ENCODE assay signal across 8 cellular contexts in the genomic region with DNA sequence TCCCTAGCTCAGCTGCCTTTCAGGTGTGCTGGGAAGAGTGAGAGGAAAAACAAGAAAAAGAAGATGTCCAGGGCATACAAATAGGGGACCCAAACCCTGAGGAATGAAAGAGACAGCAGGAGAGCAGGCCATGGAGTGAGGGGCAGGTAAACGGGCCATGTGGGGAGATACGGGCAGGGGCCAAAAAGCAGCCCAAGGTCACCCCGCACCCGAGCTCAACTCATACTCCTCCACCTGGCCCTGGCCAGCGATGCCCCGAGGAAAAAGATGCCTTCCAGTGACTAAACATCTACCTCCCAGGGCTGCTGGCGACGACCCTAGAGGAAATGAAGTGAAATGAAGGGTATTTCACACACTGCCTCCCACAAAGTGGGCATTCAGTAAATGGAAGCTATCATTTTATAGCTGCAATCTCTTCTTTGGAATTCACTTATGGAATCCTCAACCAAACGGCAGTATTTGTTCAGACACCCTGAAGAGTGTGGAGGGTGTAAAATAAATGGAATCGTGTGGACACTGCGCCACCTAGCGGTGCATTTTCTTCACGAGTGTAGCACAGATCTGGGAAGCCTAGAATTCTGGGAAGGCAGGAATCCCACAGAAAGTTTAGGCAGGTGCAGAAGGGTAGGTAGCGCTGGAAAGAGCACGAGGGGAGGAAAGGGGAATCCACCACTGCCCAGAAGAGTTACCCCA. TPM values are rescaled to one million over a fixed set of nuclear protein-coding genes. Genes with fewer than 3 reads are reported as not detected.
DNase-seq lines count a peak whose midpoint lies in the region; ATAC-seq, FAIRE-seq and TF ChIP-seq lines count a peak whose summit lies in the region.

No MANE protein-coding gene starts in this region.

- peaks cover 0 to 96% (median 0%) of the 10 kb centered on the region in 3 donors for H3K36me3 ChIP-seq in Peyer's patch

- no peaks in the 10 kb centered on the region for H3K4me1 Mint-ChIP-seq in activated naive CD8-positive, alpha-beta T cell treated with anti-CD3 and anti-CD28 coated beads, Interleukin-2, amount 10 ng/mL, durations not matched to agents 7 days and 5 days

- POLR2A ChIA-PET in activated naive CD8-positive, alpha-beta T cell treated with anti-CD3 and anti-CD28 coated beads, Interleukin-2, amount 10 ng/mL, durations not matched to agents 7 days and 5 days (lab: Charles Lee) = no interaction called here

- no peaks in the 10 kb centered on the region for H3K27me3 Mint-ChIP-seq in activated naive CD8-positive, alpha-beta T cell treated with anti-CD3 and anti-CD28 coated beads, Interleukin-2, amount 10 ng/mL, durations not matched to agents 7 days and 5 days

- H3K36me3 Mint-ChIP-seq in activated naive CD8-positive, alpha-beta T cell treated with anti-CD3 and anti-CD28 coated beads, Interleukin-2, amount 10 ng/mL, durations not matched to agents 7 days and 5 days = peaks cover 1% of the 10 kb centered on the region

- H3K27ac ChIP-seq in Peyer's patch = no peak overlapping the region

- no peaks in the 10 kb centered on the region for H3K9me3 Mint-ChIP-seq in activated naive CD8-positive, alpha-beta T cell treated with anti-CD3 and anti-CD28 coated beads, Interleukin-2, amount 10 ng/mL, durations not matched to agents 7 days and 5 days

- DNase-seq in D721Med (ENCODE audit: insufficient read length, low spot score) = peak; percentile 51
- peak; percentile 71 to 91 (median 76) for DNase-seq in Peyer's patch
- DNase-seq in activated naive CD8-positive, alpha-beta T cell treated with anti-CD3 and anti-CD28 coated beads, Interleukin-2, amount 10 ng/mL, durations not matched to agents 7 days and 5 days = peak; percentile 45
- peak; percentile 89 for DNase-seq in Right ventricle myocardium superior
- DNase-seq in posterior cingulate gyrus = peak; percentile 65 to 97 (median 88)
- DNase-seq in NK-92 (lab: John Stamatoyannopoulos, UW; ENCODE audit: unreplicated experiment) = no peak

- no peaks in the 10 kb centered on the region for H3K4me1 ChIP-seq in Peyer's patch

- FAIRE-seq in D721Med (lab: Jason Lieb, UNC) = no peak

- intact Hi-C loops in Right ventricle myocardium superior (cut with DNase I) (loop anchor here (10.0 kb wide), 3 partner anchors 458 to 818 kb away; no protein-coding TSS in a partner anchor), posterior cingulate gyrus (cut with DNase I) (loop anchor here (2.0 to 5.0 kb wide), 3 partner anchors 76 to 822 kb away; no protein-coding TSS in a partner anchor)

- no peak overlapping the region for H3K4me3 Mint-ChIP-seq in activated naive CD8-positive, alpha-beta T cell treated with anti-CD3 and anti-CD28 coated beads, Interleukin-2, amount 10 ng/mL, durations not matched to agents 7 days and 5 days

- no peaks in the 10 kb centered on the region for H3K27me3 ChIP-seq in Peyer's patch

- peak; percentile 56 for ATAC-seq in HG02642 (IDR thresholded peaks at IDR 0.05; ENCODE audit: poor library complexity, unreplicated experiment)
- no peak for ATAC-seq in activated naive CD8-positive, alpha-beta T cell treated with anti-CD3 and anti-CD28 coated beads, Interleukin-2, amount 10 ng/mL, durations not matched to agents 7 days and 5 days (ENCODE audit: low read depth)
- ATAC-seq in Right ventricle myocardium superior (ENCODE audit: poor library complexity) = peak; percentile 95
- no peak for ATAC-seq in GM18519 (IDR thresholded peaks at IDR 0.05; ENCODE audit: low FRiP score, unreplicated experiment)

- no peaks in the 10 kb centered on the region for H3K9me3 ChIP-seq in Peyer's patch

- TF ChIP-seq POLR2A in Peyer's patch (IDR thresholded peaks at IDR 0.05) = no peak

- peak; percentile 65 for TF ChIP-seq CTCF in D721Med (IDR thresholded peaks at IDR 0.05; ENCODE audit: insufficient read depth, missing control alignments)
- TF ChIP-seq CTCF in Peyer's patch (IDR thresholded peaks at IDR 0.05) = peak; percentile 64 to 84 (median 78)

- H3K27ac Mint-ChIP-seq in activated naive CD8-positive, alpha-beta T cell treated with anti-CD3 and anti-CD28 coated beads, Interleukin-2, amount 10 ng/mL, durations not matched to agents 7 days and 5 days = no peak overlapping the region

- no peak overlapping the region for H3K4me3 ChIP-seq in Peyer's patch

RNA-seq across cellular contexts. Expression of gene ELAC2, which starts 14.9 kb away (rescaled TPM):
- total RNA-seq in Peyer's patch (100 to 1,000 TPM in 1 of 4 donors, 10 to 100 TPM in 3; 57.1 to 235 (median 93.7) TPM), Right ventricle myocardium superior (62.5 TPM)
- total RNA-seq in activated naive CD8-positive, alpha-beta T cell treated with anti-CD3 and anti-CD28 coated beads, Interleukin-2, amount 10 ng/mL, durations not matched to agents 7 days and 5 days = 10 to 100 TPM; 57.4 to 60.2 TPM

Comparison
In these comparisons a context has a peak if more than half of its experiments do, and no peak if none do; other contexts are left out.
1. ATAC-seq: peak in HG02642 (single experiment) and Right ventricle myocardium superior (single experiment); none in activated naive CD8-positive, alpha-beta T cell treated with anti-CD3 and anti-CD28 coated beads, Interleukin-2, amount 10 ng/mL, durations not matched to agents 7 days and 5 days (single experiment) and GM18519 (single experiment).